14 cellular contexts compared by ENCODE assay signal in genomic region chr4:26032142-26032541, GRCh38.
DNase-seq lines count a peak whose midpoint lies in the region; TF ChIP-seq lines count a peak whose summit lies in the region.
"Had no signal": no experiment of that assay in that cellular context is flagged by ENCODE, and none has a peak within 500 bp of the region (broad histone marks: within the 10 kb centered on the region; RNA-seq: fewer than 3 reads in every experiment).

No MANE protein-coding gene starts in this region.

- H3K4me3 ChIP-seq in suprapubic skin (no peak overlapping the region), prostate gland (no peak overlapping the region)
- H3K4me3 ChIP-seq: ovary, SK-N-MC had no signal

- TF ChIP-seq POLR2A in suprapubic skin (IDR thresholded peaks at IDR 0.05) (no peak), prostate gland (IDR thresholded peaks at IDR 0.05) (no peak)

- WGBS in suprapubic skin, result 75% methylated on average over 6 of the region's 6 CpGs
- 89% methylated on average over 6 of the region's 6 CpGs for WGBS in prostate gland

- TF ChIP-seq EP300 in suprapubic skin (IDR thresholded peaks at IDR 0.05), result no peak

- TF ChIP-seq CTCF in suprapubic skin (IDR thresholded peaks at IDR 0.05) (no peak), prostate gland (IDR thresholded peaks at IDR 0.05) (no peak)

- H3K9me3 ChIP-seq in suprapubic skin (no peaks in the 10 kb centered on the region), prostate gland (no peaks in the 10 kb centered on the region)
- H3K9me3 ChIP-seq: ovary had no signal

- DNase-seq in HT1080 (ENCODE audit: low read depth) (peak; percentile 34), astrocyte of the hippocampus (ENCODE audit: low read depth, low spot score) (peak; percentile 67), kidney glomerular epithelial cell (lab: John Stamatoyannopoulos, UW) (peak; percentile 89), suprapubic skin (ENCODE audit: low spot score in 2 of 2) (no peak), NOMO-1 treated with dmso at 0.1 percent for 144 hours (lab: John Stamatoyannopoulos, UW; ENCODE audit: unreplicated experiment) (no peak), prostate gland (ENCODE audit: low spot score) (no peak)
- no peak for DNase-seq in activated CD4-positive, CD25-positive, alpha-beta regulatory T cell treated with anti-CD3 and anti-CD28 coated beads, Interleukin-2, amount 50 U/mL, for 72 hours
- DNase-seq in stimulated activated CD4-positive, alpha-beta T cell treated with anti-CD3 and anti-CD28 coated beads, Interleukin-12 subunit alpha, Interleukin-12 subunit beta, amount 100 ng/mL, for 4 hours, result no peak
- DNase-seq: activated CD4-positive, alpha-beta T cell treated with anti-CD3 and anti-CD28 coated beads, Interleukin-2, amount 10 ng/mL, durations not matched to agents 24 days and 14 days; glutamatergic neuron; left ventricle myocardium superior; NCI-H1105 treated with DMSO at 0.1 percent for 48 hours had no signal

- H3K27me3 ChIP-seq in suprapubic skin (no peaks in the 10 kb centered on the region), prostate gland (replicated peaks; ENCODE audit: insufficient read depth) (no peaks in the 10 kb centered on the region)
- H3K27me3 ChIP-seq: ovary had no signal

- H3K27ac ChIP-seq in suprapubic skin, result peak overlapping the region; percentile 69
- H3K27ac ChIP-seq in prostate gland, result no peak overlapping the region
- H3K27ac ChIP-seq: SK-N-MC had no signal

- H3K4me1 ChIP-seq in suprapubic skin (peaks cover 22% of the 10 kb centered on the region), prostate gland (replicated peaks) (no peaks in the 10 kb centered on the region)

- no peaks in the 10 kb centered on the region for H3K36me3 ChIP-seq in suprapubic skin
- no peaks in the 10 kb centered on the region for H3K36me3 ChIP-seq in prostate gland
- H3K36me3 ChIP-seq: ovary had no signal

- intact Hi-C loops in prostate gland (cut with DNase I), result loop anchor here (5.0 kb wide), 1 partner anchor 375 kb away; no protein-coding TSS in a partner anchor

Comparison
In these comparisons a context has a peak if more than half of its experiments do, and no peak if none do; other contexts are left out.
1. DNase-seq: peak in HT1080 (single experiment), astrocyte of the hippocampus (single experiment) and kidney glomerular epithelial cell (single experiment); none in suprapubic skin (0 of 2), activated CD4-positive, CD25-positive, alpha-beta regulatory T cell treated with anti-CD3 and anti-CD28 coated beads, Interleukin-2, amount 50 U/mL, for 72 hours (single experiment), stimulated activated CD4-positive, alpha-beta T cell treated with anti-CD3 and anti-CD28 coated beads, Interleukin-12 subunit alpha, Interleukin-12 subunit beta, amount 100 ng/mL, for 4 hours (single experiment), NOMO-1 treated with dmso at 0.1 percent for 144 hours (single experiment) and prostate gland (single experiment).